ENCODE assay signal across 17 cellular contexts in genomic region chr12:114342651-114343050, GRCh38.
"Had no signal": no experiment of that assay in that cellular context is flagged by ENCODE, and none has a peak within 500 bp of the region (broad histone marks: within the 10 kb centered on the region; RNA-seq: fewer than 3 reads in every experiment).

No MANE protein-coding gene starts in this region.

- H3K4me1 ChIP-seq: esophagus muscularis mucosa, psoas muscle, right lobe of liver, suprapubic skin had no signal

- H3K27me3 ChIP-seq: neutrophil, right lobe of liver, thyroid gland had no signal

- H3K27ac ChIP-seq: epithelial cell of prostate, esophagus muscularis mucosa, neutrophil, psoas muscle, right lobe of liver, suprapubic skin, thyroid gland had no signal

- H3K4me3 ChIP-seq: esophagus muscularis mucosa, psoas muscle, right lobe of liver, suprapubic skin, thyroid gland had no signal

- DNase-seq: effector memory CD8-positive, alpha-beta T cell; foreskin melanocyte; head of caudate nucleus; hippocampal formation; mammary epithelial cell; naive thymus-derived CD8-positive, alpha-beta T cell; psoas muscle; retina; right lobe of liver; stimulated activated CD4-positive, alpha-beta T cell treated with anti-CD3 and anti-CD28 coated beads, Interleukin-4, amount 100 ng/mL, for 1 hour; stimulated activated CD8-positive, alpha-beta memory T cell treated with anti-CD3 and anti-CD28 coated beads, Interleukin-4, amount 100 ng/mL, for 48 hours; stimulated activated naive CD8-positive, alpha-beta T cell treated with anti-CD3 and anti-CD28 coated beads, Interleukin-15, Interleukin-2, amounts not matched to agents 100 U/mL and 50 U/mL, for 24 hours; thyroid gland had no signal

- H3K36me3 ChIP-seq: esophagus muscularis mucosa, neutrophil, right lobe of liver, suprapubic skin, thyroid gland had no signal

- H3K9me3 ChIP-seq: neutrophil, psoas muscle, right lobe of liver, suprapubic skin, thyroid gland had no signal
